15 cellular contexts compared by ENCODE assay signal in the genomic region with DNA sequence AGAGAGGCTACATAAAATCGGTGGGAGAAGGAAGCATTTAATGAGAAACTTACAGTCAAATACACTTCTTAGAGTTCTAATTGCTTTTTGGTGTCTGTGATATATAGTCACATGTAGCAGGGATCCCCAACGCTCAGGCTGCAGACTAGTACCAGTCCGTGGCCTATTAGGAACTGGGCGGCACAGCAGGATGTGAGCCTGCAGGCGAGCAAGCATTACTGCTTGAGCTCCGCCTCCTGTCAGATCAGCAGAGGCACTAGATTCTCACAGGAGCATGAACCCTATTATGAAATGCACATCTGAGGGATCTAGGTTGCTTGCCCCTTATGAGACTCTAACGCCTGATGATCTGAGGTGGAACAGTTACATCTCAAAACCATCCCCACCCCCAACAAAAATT.
"Had no signal": no experiment of that assay in that cellular context is flagged by ENCODE, and none has a peak within 500 bp of the region (broad histone marks: within the 10 kb centered on the region; RNA-seq: fewer than 3 reads in every experiment).

No MANE protein-coding gene starts in this region.

- FAIRE-seq: colon had no signal

- H3K27ac Mint-ChIP-seq: activated CD4-positive, alpha-beta T cell treated with anti-CD3 and anti-CD28 coated beads for 36 hours; activated CD8-positive, alpha-beta T cell treated with anti-CD3 and anti-CD28 coated beads, Interleukin-2, amount 10 ng/mL, durations not matched to agents 7 days and 5 days; activated T-helper 1 cell treated with anti-CD3 and anti-CD28 coated beads, Interleukin-12 subunit alpha, Interleukin-12 subunit beta, Interleukin-2, Interleukin-4 antibody, amounts not matched to agents 30 ng/mL and 10 ng/mL and 1 ng/mL, durations not matched to agents 14 hours and 24 hours and 36 hours; naive thymus-derived CD4-positive, alpha-beta T cell had no signal

- H3K4me1 Mint-ChIP-seq: activated CD4-positive, alpha-beta T cell treated with anti-CD3 and anti-CD28 coated beads for 36 hours; naive thymus-derived CD4-positive, alpha-beta T cell had no signal

- H3K9ac ChIP-seq: parathyroid adenoma had no signal

- H2AFZ ChIP-seq: parathyroid adenoma had no signal

- H3K36me3 ChIP-seq: ascending aorta, cardiac muscle cell, stomach, thoracic aorta had no signal

- H3K9me3 ChIP-seq: ascending aorta, stomach, thoracic aorta had no signal

- ATAC-seq: activated CD4-positive, alpha-beta T cell treated with anti-CD3 and anti-CD28 coated beads for 36 hours; activated CD8-positive, alpha-beta T cell treated with anti-CD3 and anti-CD28 coated beads, Interleukin-2, amount 10 ng/mL, durations not matched to agents 7 days and 5 days; foreskin keratinocyte; naive thymus-derived CD4-positive, alpha-beta T cell had no signal

- H3K27ac ChIP-seq: ascending aorta, cardiac muscle cell, foreskin keratinocyte, parathyroid adenoma, skin epidermis, stomach, thoracic aorta, VCaP had no signal

- H3K27me3 ChIP-seq: ascending aorta, cardiac muscle cell, foreskin keratinocyte, stomach had no signal

- H3K4me1 ChIP-seq: ascending aorta, foreskin keratinocyte, parathyroid adenoma had no signal

- H3K27me3 Mint-ChIP-seq: activated CD4-positive, alpha-beta T cell treated with anti-CD3 and anti-CD28 coated beads for 36 hours; naive thymus-derived CD4-positive, alpha-beta T cell had no signal

- DNase-seq: activated CD4-positive, alpha-beta T cell treated with anti-CD3 and anti-CD28 coated beads for 36 hours; activated CD8-positive, alpha-beta T cell treated with anti-CD3 and anti-CD28 coated beads, Interleukin-2, amount 10 ng/mL, durations not matched to agents 7 days and 5 days; activated naive CD4-positive, alpha-beta T cell; foreskin keratinocyte; naive thymus-derived CD4-positive, alpha-beta T cell; retina; stomach had no signal

- H3K4me3 ChIP-seq: ascending aorta, cardiac muscle cell, skin epidermis, stomach, thoracic aorta had no signal

- H3K4me3 Mint-ChIP-seq: activated CD4-positive, alpha-beta T cell treated with anti-CD3 and anti-CD28 coated beads for 36 hours; activated CD8-positive, alpha-beta T cell treated with anti-CD3 and anti-CD28 coated beads, Interleukin-2, amount 10 ng/mL, durations not matched to agents 7 days and 5 days; activated T-helper 1 cell treated with anti-CD3 and anti-CD28 coated beads, Interleukin-12 subunit alpha, Interleukin-12 subunit beta, Interleukin-2, Interleukin-4 antibody, amounts not matched to agents 30 ng/mL and 10 ng/mL and 1 ng/mL, durations not matched to agents 14 hours and 24 hours and 36 hours; naive thymus-derived CD4-positive, alpha-beta T cell had no signal

- H3K9me3 Mint-ChIP-seq: activated T-helper 1 cell treated with anti-CD3 and anti-CD28 coated beads, Interleukin-12 subunit alpha, Interleukin-12 subunit beta, Interleukin-2, Interleukin-4 antibody, amounts not matched to agents 30 ng/mL and 10 ng/mL and 1 ng/mL, durations not matched to agents 14 hours and 24 hours and 36 hours had no signal
